20 cellular contexts compared by ENCODE assay signal in the genomic region with DNA sequence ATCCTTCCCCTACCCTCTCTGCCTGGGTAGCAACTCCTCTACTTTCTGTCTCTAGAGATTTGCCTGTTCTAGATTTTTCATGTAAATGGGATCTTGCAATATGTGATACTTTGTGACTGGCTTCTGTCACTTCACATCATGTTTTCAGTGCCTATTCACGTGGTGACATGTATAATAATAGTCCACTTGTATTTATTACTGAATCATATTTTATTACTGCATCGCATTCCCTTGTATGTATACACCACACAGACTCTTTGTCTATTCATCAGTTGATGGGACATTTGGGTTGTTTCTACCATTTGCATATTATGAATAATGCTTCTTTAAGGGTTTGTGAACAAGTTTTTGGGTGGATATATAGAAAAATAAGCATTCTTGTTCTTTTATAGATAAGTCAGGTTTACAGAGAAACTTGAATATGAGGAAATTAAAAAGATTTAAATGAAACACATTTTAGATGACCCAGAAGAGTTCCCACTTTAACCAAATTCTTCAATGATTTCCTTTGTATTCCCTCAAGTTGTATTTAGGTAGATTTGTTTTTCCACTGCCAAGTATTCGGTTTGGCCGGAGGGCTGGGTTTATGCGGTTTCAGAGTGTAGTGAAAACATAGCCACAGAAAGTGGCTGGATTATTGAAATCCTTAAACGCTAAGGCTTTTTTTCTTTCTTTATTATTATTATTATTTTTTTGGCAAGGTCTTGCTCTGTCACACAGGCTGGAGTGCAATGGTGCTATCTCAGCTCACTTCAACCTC.
DNase-seq lines count a peak whose midpoint lies in the region; ATAC-seq and FAIRE-seq lines count a peak whose summit lies in the region.
"Had no signal": no experiment of that assay in that cellular context is flagged by ENCODE, and none has a peak within 500 bp of the region (broad histone marks: within the 10 kb centered on the region; RNA-seq: fewer than 3 reads in every experiment).

No MANE protein-coding gene starts in this region.

- no peak for FAIRE-seq in HTR-8/SVneo (lab: Jason Lieb, UNC)
- FAIRE-seq: A204.1, G401.6, GM12892, GM19239, H1 had no signal

- DNase-seq in NCI-H2171 treated with DMSO at 0.1 percent for 48 hours (lab: John Stamatoyannopoulos, UW) (peak; percentile 19), NCI-H2171 (lab: John Stamatoyannopoulos, UW) (no peak), COLO829 (ENCODE audit: low spot score) (peak; percentile 65), RPMI7951 (ENCODE audit: low read depth) (peak; percentile 3), RKO (ENCODE audit: low spot score) (no peak), HTR-8/SVneo (ENCODE audit: insufficient read length, low spot score) (no peak)
- DNase-seq: C1 segment of cervical spinal cord; Caco-2; CD4-positive, alpha-beta memory T cell; DMS153; DND-41; GM23248; H7; HCEC 1CT had no signal

- ATAC-seq in HG03045 (IDR thresholded peaks at IDR 0.05; ENCODE audit: unreplicated experiment): no peak

Comparison
In these comparisons a context has a peak if more than half of its experiments do, and no peak if none do; other contexts are left out.
1. DNase-seq: peak in NCI-H2171 treated with DMSO at 0.1 percent for 48 hours (single experiment), COLO829 (single experiment) and RPMI7951 (single experiment); none in NCI-H2171 (single experiment), RKO (single experiment) and HTR-8/SVneo (single experiment).